Comparison of ENCODE assay signal across 2 cellular contexts in the genomic region with DNA sequence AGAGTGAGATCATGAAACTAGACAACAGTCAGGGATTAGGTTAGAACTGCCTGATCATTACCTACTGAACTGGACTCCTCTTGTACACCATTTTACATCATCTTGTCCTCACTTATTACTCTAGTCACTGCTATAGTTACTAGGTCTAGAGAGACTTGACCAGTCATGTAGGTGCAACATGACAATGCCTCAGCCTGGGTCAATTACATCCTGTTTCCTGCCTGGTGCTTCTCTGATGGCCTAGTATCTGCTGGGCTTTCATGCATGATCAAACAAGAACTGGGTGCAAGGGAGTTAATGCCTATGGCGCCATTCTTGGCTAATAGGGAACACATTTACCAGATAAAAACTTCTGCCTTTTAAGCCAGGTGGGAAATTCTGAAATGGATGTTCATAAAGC.
TF ChIP-seq lines count a peak whose summit lies in the region.

No MANE protein-coding gene starts in this region.

TF ChIP-seq in SK-N-SH, 30 proteins besides CTCF, POLR2A, EP300 and RAD21 (continued from another document):
- no peak for TF ChIP-seq NFIC (IDR thresholded peaks at IDR 0.05; ENCODE audit: borderline replicate concordance)
- no peak for TF ChIP-seq GATA2 (CRISPR knock-in tag; IDR thresholded peaks at IDR 0.05)
- no peak for TF ChIP-seq JUND (IDR thresholded peaks at IDR 0.05)
- TF ChIP-seq CHD2 (IDR thresholded peaks at IDR 0.05; ENCODE audit: low read length, partially characterized antibody): no peak
- TF ChIP-seq RCOR1 (IDR thresholded peaks at IDR 0.05; ENCODE audit: low read length): no peak
- no peak for TF ChIP-seq TCF12 (IDR thresholded peaks at IDR 0.05)
- TF ChIP-seq FOSL2 (IDR thresholded peaks at IDR 0.05; ENCODE audit: borderline replicate concordance, low read depth): no peak
- TF ChIP-seq, protein P1, sequence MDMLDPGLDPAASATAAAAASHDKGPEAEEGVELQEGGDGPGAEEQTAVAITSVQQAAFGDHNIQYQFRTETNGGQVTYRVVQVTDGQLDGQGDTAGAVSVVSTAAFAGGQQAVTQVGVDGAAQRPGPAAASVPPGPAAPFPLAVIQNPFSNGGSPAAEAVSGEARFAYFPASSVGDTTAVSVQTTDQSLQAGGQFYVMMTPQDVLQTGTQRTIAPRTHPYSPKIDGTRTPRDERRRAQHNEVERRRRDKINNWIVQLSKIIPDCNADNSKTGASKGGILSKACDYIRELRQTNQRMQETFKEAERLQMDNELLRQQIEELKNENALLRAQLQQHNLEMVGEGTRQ (IDR thresholded peaks at IDR 0.05; ENCODE audit: borderline replicate concordance, low read depth, low read length): no peak
- no peak for TF ChIP-seq RXRA (IDR thresholded peaks at IDR 0.05; ENCODE audit: borderline replicate concordance, low read depth)
- TF ChIP-seq ELF1 (IDR thresholded peaks at IDR 0.05): no peak
- no peak for TF ChIP-seq SIN3A (IDR thresholded peaks at IDR 0.05; ENCODE audit: borderline replicate concordance, low read depth, low read length)

TF ChIP-seq in SK-N-SH treated with all-trans-retinoic acid at 6 μM for 48 hours, 23 proteins besides CTCF, POLR2A, EP300 and RAD21 (continued from another document):
- TF ChIP-seq, protein P2, sequence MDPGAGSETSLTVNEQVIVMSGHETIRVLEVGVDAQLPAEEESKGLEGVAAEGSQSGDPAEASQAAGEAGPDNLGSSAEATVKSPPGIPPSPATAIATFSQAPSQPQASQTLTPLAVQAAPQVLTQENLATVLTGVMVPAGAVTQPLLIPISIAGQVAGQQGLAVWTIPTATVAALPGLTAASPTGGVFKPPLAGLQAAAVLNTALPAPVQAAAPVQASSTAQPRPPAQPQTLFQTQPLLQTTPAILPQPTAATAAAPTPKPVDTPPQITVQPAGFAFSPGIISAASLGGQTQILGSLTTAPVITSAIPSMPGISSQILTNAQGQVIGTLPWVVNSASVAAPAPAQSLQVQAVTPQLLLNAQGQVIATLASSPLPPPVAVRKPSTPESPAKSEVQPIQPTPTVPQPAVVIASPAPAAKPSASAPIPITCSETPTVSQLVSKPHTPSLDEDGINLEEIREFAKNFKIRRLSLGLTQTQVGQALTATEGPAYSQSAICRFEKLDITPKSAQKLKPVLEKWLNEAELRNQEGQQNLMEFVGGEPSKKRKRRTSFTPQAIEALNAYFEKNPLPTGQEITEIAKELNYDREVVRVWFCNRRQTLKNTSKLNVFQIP (CRISPR knock-in tag; IDR thresholded peaks at IDR 0.05; ENCODE audit: borderline replicate concordance, low read depth): no peak
- TF ChIP-seq GLIS3 (CRISPR knock-in tag; IDR thresholded peaks at IDR 0.05) (no peak), ZNF70 (CRISPR knock-in tag; IDR thresholded peaks at IDR 0.05) (no peak)
